In genomic region chr12:34123092-34123491, GRCh38 we compare ENCODE assay signal across 8 cellular contexts.
A peak's percentile ranks its signal among the peaks of the same experiment; 100 is the strongest.
DNase-seq lines count a peak whose midpoint lies in the region; ATAC-seq, FAIRE-seq and TF ChIP-seq lines count a peak whose summit lies in the region.
"Not testable (repeated sequence)": the region's sequence is repeated elsewhere in the genome, so short reads cannot be mapped to it uniquely, and the experiment has no call there.

No MANE protein-coding gene starts in this region.

- H3K9me3 ChIP-seq in heart left ventricle, prostate gland: not testable (repeated sequence)

- WGBS in heart left ventricle, 4 donors = 7 to 15% (median 13%) methylated on average over 6 of the region's 6 CpGs
- 32% methylated on average over 6 of the region's 6 CpGs for WGBS in prostate gland

- DNase-seq in ACHN (peak; percentile 77), NCI-H1930 (lab: John Stamatoyannopoulos, UW) (peak; percentile 32 to 59), T-helper 9 cell (peak; percentile 14), heart left ventricle (peak in 1 of 5 donors; percentile 23)
- not testable (repeated sequence) for DNase-seq in GM12891 (ENCODE audit: insufficient read length, low spot score); astrocyte of the spinal cord (ENCODE audit: low read depth, low spot score); prostate gland (ENCODE audit: low spot score)

- in situ Hi-C loops in ACHN (cut with HindIII; ENCODE audit: low pct_ligation_motif_present, low pct_unique_long_range_greater_than_20kb, low sequenced_read_pairs); astrocyte of the spinal cord (cut with HindIII; ENCODE audit: low sequenced_read_pairs): not testable (repeated sequence)

- peak; percentile 55 for TF ChIP-seq CTCF in astrocyte of the spinal cord (IDR thresholded peaks at IDR 0.05; ENCODE audit: low read depth, low read length)
- TF ChIP-seq CTCF in heart left ventricle (IDR thresholded peaks at IDR 0.05) = peak; percentile 76 to 95 (median 86)
- TF ChIP-seq CTCF in prostate gland (IDR thresholded peaks at IDR 0.05) = peak; percentile 41 to 79 (median 60)

- TF ChIP-seq POLR2A in GM12891 (IDR thresholded peaks at IDR 0.05; ENCODE audit: low read depth, low read length); heart left ventricle (IDR thresholded peaks at IDR 0.05); prostate gland (IDR thresholded peaks at IDR 0.05): not testable (repeated sequence)

- not testable (repeated sequence) for H3K27me3 ChIP-seq in heart left ventricle; prostate gland (replicated peaks; ENCODE audit: insufficient read depth)

- peak; percentile 72 for FAIRE-seq in GM12891 (lab: Jason Lieb, UNC)

- H3K4me1 ChIP-seq in heart left ventricle = peaks cover 0 to 15% (median 2%) of the 10 kb centered on the region in 12 donors
- H3K4me1 ChIP-seq in prostate gland (replicated peaks) = not testable (repeated sequence)

- intact Hi-C loops in heart left ventricle (cut with DNase I) = loop anchor here (1.0 to 10.0 kb wide), 7 partner anchors 94 to 504 kb away; no protein-coding TSS in a partner anchor
- intact Hi-C loops in prostate gland (cut with DNase I) = not testable (repeated sequence)

- not testable (repeated sequence) for H3K4me3 ChIP-seq in astrocyte of the spinal cord (ENCODE audit: low read depth, low read length); heart left ventricle; prostate gland

- H3K27ac ChIP-seq in heart left ventricle, prostate gland: not testable (repeated sequence)

- not testable (repeated sequence) for H3K36me3 ChIP-seq in heart left ventricle, prostate gland

- ATAC-seq in HG03025 (IDR thresholded peaks at IDR 0.05; ENCODE audit: low FRiP score, unreplicated experiment) (peak; percentile 51), heart left ventricle (peak in 1 of 4 donors; percentile 64)
